In the genomic region with DNA sequence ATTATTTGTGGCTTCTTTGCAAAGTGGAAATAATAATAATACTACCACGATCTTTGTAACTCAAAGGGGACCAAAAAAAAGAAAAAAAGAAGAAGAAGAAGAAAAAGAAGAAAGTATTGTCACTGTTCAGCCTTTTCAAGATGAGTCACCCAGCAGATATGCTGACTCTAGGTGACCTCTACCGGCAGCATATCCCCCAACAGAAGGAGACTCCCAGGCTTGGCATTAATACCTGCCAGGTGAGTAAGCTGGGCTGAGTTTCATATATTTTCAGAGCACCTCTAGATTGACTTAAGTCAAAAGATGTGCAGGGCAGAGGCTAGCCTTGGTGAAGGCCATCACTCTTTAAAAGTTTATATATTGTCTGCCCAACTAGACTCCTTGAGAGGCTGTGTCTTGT, we compare ENCODE assay signal across 25 cellular contexts. TPM values are rescaled to one million over a fixed set of nuclear protein-coding genes. Genes with fewer than 3 reads are reported as not detected.
DNase-seq lines count a peak whose midpoint lies in the region; ATAC-seq, FAIRE-seq and TF ChIP-seq lines count a peak whose summit lies in the region.
"Had no signal": no experiment of that assay in that cellular context is flagged by ENCODE, and none has a peak within 500 bp of the region (broad histone marks: within the 10 kb centered on the region; RNA-seq: fewer than 3 reads in every experiment).

No MANE protein-coding gene starts in this region.

- H3K4me3 ChIP-seq in right atrium auricular region (no peak overlapping the region), left ventricle myocardium inferior (no peak overlapping the region), bronchial epithelial cell (ENCODE audit: low read depth, low read length) (no peak overlapping the region)
- H3K4me3 ChIP-seq: SJCRH30 had no signal

- H3K4me1 ChIP-seq in right atrium auricular region (no peaks in the 10 kb centered on the region), left ventricle myocardium inferior (no peaks in the 10 kb centered on the region)
- H3K4me1 ChIP-seq: SJCRH30 had no signal

- H3K27ac ChIP-seq in right atrium auricular region: no peak overlapping the region
- no peak overlapping the region for H3K27ac ChIP-seq in left ventricle myocardium inferior (replicated peaks)
- H3K27ac ChIP-seq: SJCRH30 had no signal

- H3K27me3 ChIP-seq in right atrium auricular region (no peaks in the 10 kb centered on the region), left ventricle myocardium inferior (ENCODE audit: low read depth) (peaks cover 59% of the 10 kb centered on the region), bronchial epithelial cell (ENCODE audit: control insufficient read depth, insufficient read depth, low read length) (no peaks in the 10 kb centered on the region)
- H3K27me3 ChIP-seq: SJCRH30 had no signal

- H3K36me3 ChIP-seq in right atrium auricular region: no peaks in the 10 kb centered on the region
- no peaks in the 10 kb centered on the region for H3K36me3 ChIP-seq in left ventricle myocardium inferior
- no peaks in the 10 kb centered on the region for H3K36me3 ChIP-seq in bronchial epithelial cell (ENCODE audit: control insufficient read depth, insufficient read depth, low read length)
- H3K36me3 ChIP-seq: SJCRH30 had no signal

- no peak for FAIRE-seq in bronchial epithelial cell (lab: Jason Lieb, UNC)
- FAIRE-seq: G401.6, GM18507 had no signal

- TF ChIP-seq CTCF in right atrium auricular region (IDR thresholded peaks at IDR 0.05): no peak
- TF ChIP-seq CTCF in left ventricle myocardium inferior (IDR thresholded peaks at IDR 0.05; ENCODE audit: borderline replicate concordance): no peak
- no peak for TF ChIP-seq CTCF in bronchial epithelial cell (IDR thresholded peaks at IDR 0.05; ENCODE audit: insufficient read depth, low read length, severe bottlenecking)

- intact Hi-C loops in left ventricle myocardium inferior (cut with micrococcal nuclease): no loop called here

- ATAC-seq in GM21381 (IDR thresholded peaks at IDR 0.05; ENCODE audit: unreplicated experiment) (no peak), HG03432 (IDR thresholded peaks at IDR 0.05; ENCODE audit: unreplicated experiment) (no peak)
- ATAC-seq: CD8-positive, alpha-beta T cell had no signal

- DNase-seq in right atrium auricular region (ENCODE audit: low spot score) (peak; percentile 18), left ventricle myocardium inferior (no peak), bronchial epithelial cell (ENCODE audit: low read depth) (peak; percentile 34), iPS-NIHi7 (ENCODE audit: extremely low spot score) (peak; percentile 31), T-helper 1 cell (no peak), NCI-H1694 treated with DMSO at 0.1 percent for 48 hours (lab: John Stamatoyannopoulos, UW) (no peak)
- DNase-seq: 8988T; CD8-positive, alpha-beta T cell; DMS79; GOT3; Kasumi-1; NCI-H1417; NCI-H1930; NCI-H2171; NCI-H446; NCI-H69; NK-92 treated with Interleukin-12 subunit alpha and Interleukin-12 subunit beta, amount 100 ng/mL, for 24 hours; RPMI8226; SJCRH30 had no signal

- H3K9me3 ChIP-seq in right atrium auricular region (peaks cover 0 to 4% of the 10 kb centered on the region in 2 donors), left ventricle myocardium inferior (replicated peaks) (peaks cover 15% of the 10 kb centered on the region)
- H3K9me3 ChIP-seq: SJCRH30 had no signal

RNA-seq across cellular contexts. Expression of a gene that starts 30.4 kb away (rescaled TPM):
- not detected for total RNA-seq in right atrium auricular region
- not detected for total RNA-seq in left ventricle myocardium inferior
- not detected in 2 replicates for total RNA-seq in bronchial epithelial cell
- total RNA-seq: CD8-positive, alpha-beta T cell; HT1080; OCI-LY7; SJCRH30 had no signal

Comparison
In these comparisons a context has a peak if more than half of its experiments do, and no peak if none do; other contexts are left out.
1. DNase-seq: peak in right atrium auricular region (single experiment), bronchial epithelial cell (single experiment) and iPS-NIHi7 (single experiment); none in left ventricle myocardium inferior (single experiment), T-helper 1 cell (0 of 5) and NCI-H1694 treated with DMSO at 0.1 percent for 48 hours (single experiment).